In genomic region chr17:21652049-21652448, GRCh38 we compare ENCODE assay signal across 6 cellular contexts. TPM values are rescaled to one million over a fixed set of nuclear protein-coding genes. Genes with fewer than 3 reads are reported as not detected.
"Had no signal": no experiment of that assay in that cellular context is flagged by ENCODE, and none has a peak within 500 bp of the region (broad histone marks: within the 10 kb centered on the region; RNA-seq: fewer than 3 reads in every experiment).

No MANE protein-coding gene starts in this region.

RNA-seq across cellular contexts. Expression of gene KCNJ18, which starts 40.3 kb away (rescaled TPM):
- total RNA-seq: M059J, OCI-LY7, PC-9, Right ventricle myocardium superior, RPMI7951, SJSA1 had no signal
